Comparison of ENCODE assay signal across 10 cellular contexts in the genomic region with DNA sequence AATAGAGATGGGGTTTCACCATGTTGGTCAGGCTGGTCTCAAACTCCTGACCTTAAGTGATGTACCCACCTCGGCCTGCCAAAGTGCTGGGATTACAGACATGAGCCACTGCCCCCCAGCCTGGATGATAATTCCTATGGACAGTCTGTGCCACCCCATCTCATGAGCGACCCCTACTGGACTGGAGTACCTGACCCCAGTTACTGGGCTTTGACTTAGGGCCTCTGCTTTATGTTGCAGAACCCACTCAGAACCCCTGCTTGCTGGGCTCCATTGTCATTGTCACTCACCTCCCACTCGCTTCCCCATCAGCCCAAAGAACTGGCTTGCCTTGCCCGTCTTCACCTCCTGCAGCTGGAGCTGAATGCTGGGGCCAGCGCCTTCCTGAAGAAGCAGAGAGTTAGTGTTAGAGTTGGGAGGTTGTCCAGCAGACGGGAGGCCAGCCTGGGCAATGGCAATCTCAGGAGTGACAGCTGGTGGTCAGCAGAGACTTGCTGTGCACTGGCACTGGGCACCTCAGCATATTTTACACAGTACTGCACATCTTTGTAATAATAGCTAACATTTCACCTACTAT. TPM values are rescaled to one million over a fixed set of nuclear protein-coding genes. Genes with fewer than 3 reads are reported as not detected.
DNase-seq lines count a peak whose midpoint lies in the region; ATAC-seq and TF ChIP-seq lines count a peak whose summit lies in the region.
"Had no signal": no experiment of that assay in that cellular context is flagged by ENCODE, and none has a peak within 500 bp of the region (broad histone marks: within the 10 kb centered on the region; RNA-seq: fewer than 3 reads in every experiment).

No MANE protein-coding gene starts in this region.

- no peaks in the 10 kb centered on the region for H3K9me3 Mint-ChIP-seq in naive thymus-derived CD8-positive, alpha-beta T cell

- no peak overlapping the region for H3K4me3 Mint-ChIP-seq in naive thymus-derived CD8-positive, alpha-beta T cell

- no peak overlapping the region for H3K27ac ChIP-seq in SU-DHL-6 (ENCODE audit: low read depth, low read length)
- H3K27ac ChIP-seq: HL-60 had no signal

- no peaks in the 10 kb centered on the region for H3K27me3 Mint-ChIP-seq in naive thymus-derived CD8-positive, alpha-beta T cell

- no peaks in the 10 kb centered on the region for H3F3A ChIP-seq in SU-DHL-6 (ENCODE audit: insufficient read depth)

- no peak for ATAC-seq in GM18502 (IDR thresholded peaks at IDR 0.05; ENCODE audit: poor library complexity, unreplicated experiment)
- no peak for ATAC-seq in naive thymus-derived CD8-positive, alpha-beta T cell

- H3K9me2 ChIP-seq in SU-DHL-6 (replicated peaks; ENCODE audit: insufficient read depth, low read length), result no peaks in the 10 kb centered on the region

- peak; percentile 37 for TF ChIP-seq CTCF in AG10803 (conservative IDR thresholded peaks at IDR 0.05; ENCODE audit: low read length)
- peak; percentile 58; the same call in 1 of the 2 replicates for TF ChIP-seq CTCF in GM12875 (IDR thresholded peaks at IDR 0.05; ENCODE audit: borderline replicate concordance, insufficient read depth, low read depth, low read length)
- peak; percentile 29 for TF ChIP-seq CTCF in SU-DHL-6 (IDR thresholded peaks at IDR 0.05; ENCODE audit: insufficient read depth, low read length, poor library complexity, severe bottlenecking)
- TF ChIP-seq CTCF in foreskin fibroblast (IDR thresholded peaks at IDR 0.05; ENCODE audit: low read depth, low read length), result peak; percentile 36

- H3K4me2 ChIP-seq in SU-DHL-6 (ENCODE audit: low read depth, low read length, poor library complexity, severe bottlenecking), result no peak overlapping the region

- H3K27ac Mint-ChIP-seq in naive thymus-derived CD8-positive, alpha-beta T cell, result peak overlapping the region in 4 of 10 donors; percentile 40 to 76 (median 60)

- DNase-seq in AG10803 (ENCODE audit: low read depth), result no peak
- DNase-seq in foreskin fibroblast, result no peak
- DNase-seq in naive thymus-derived CD8-positive, alpha-beta T cell, result no peak
- no peak for DNase-seq in GF-D8 (lab: John Stamatoyannopoulos, UW)
- no peak for DNase-seq in SHP77 (lab: John Stamatoyannopoulos, UW)

- no peak overlapping the region for H2AFZ ChIP-seq in SU-DHL-6 (ENCODE audit: low read depth, low read length, severe bottlenecking)

- peaks cover 0 to 20% (median 0%) of the 10 kb centered on the region in 3 donors for H3K36me3 Mint-ChIP-seq in naive thymus-derived CD8-positive, alpha-beta T cell

- no peaks in the 10 kb centered on the region for H3K36me3 ChIP-seq in SU-DHL-6 (ENCODE audit: low read length)

- POLR2A ChIA-PET in naive thymus-derived CD8-positive, alpha-beta T cell (lab: Charles Lee), result interaction anchor here (1.3 kb wide), 1 partner anchor 56 kb away, joined by 3 read pairs; the partner anchor contains the start of gene KAT7

- no peaks in the 10 kb centered on the region for H3K79me2 ChIP-seq in SU-DHL-6 (ENCODE audit: insufficient read depth, low read length)

- H3K27me3 ChIP-seq in SU-DHL-6 (ENCODE audit: low read length), result no peaks in the 10 kb centered on the region

- H3K4me3 ChIP-seq in AG10803 (ENCODE audit: low read length) (no peak overlapping the region), GM12875 (ENCODE audit: low read depth, low read length) (no peak overlapping the region), SU-DHL-6 (ENCODE audit: insufficient read depth, low read length, poor library complexity, severe bottlenecking) (no peak overlapping the region), foreskin fibroblast (ENCODE audit: low read depth in 1 of 2, low read length in 2 of 2) (no peak overlapping the region)

- no peak overlapping the region for H3K9ac ChIP-seq in SU-DHL-6 (ENCODE audit: low read length)

- H4K20me1 ChIP-seq in SU-DHL-6 (ENCODE audit: low read depth, low read length), result no peaks in the 10 kb centered on the region

- no peaks in the 10 kb centered on the region for H3K9me3 ChIP-seq in SU-DHL-6 (ENCODE audit: insufficient read depth, low read length)

- peaks cover 12 to 22% (median 18%) of the 10 kb centered on the region in 4 donors for H3K4me1 Mint-ChIP-seq in naive thymus-derived CD8-positive, alpha-beta T cell

RNA-seq across cellular contexts. Expression of gene TAC4, which starts 4.0 kb away (rescaled TPM):
- total RNA-seq in naive thymus-derived CD8-positive, alpha-beta T cell, result not detected
- polyA plus RNA-seq in naive thymus-derived CD8-positive, alpha-beta T cell, result not detected
- total RNA-seq: liver had no signal
- polyA plus RNA-seq: liver had no signal

RNA-seq across cellular contexts. Expression of gene KAT7, which starts 55.4 kb away (rescaled TPM):
- total RNA-seq in naive thymus-derived CD8-positive, alpha-beta T cell, result 100 to 1,000 TPM; 120 TPM
- 10 to 100 TPM; 34.4 to 51.1 (median 39.2) TPM for polyA plus RNA-seq in naive thymus-derived CD8-positive, alpha-beta T cell
